In the genomic region with DNA sequence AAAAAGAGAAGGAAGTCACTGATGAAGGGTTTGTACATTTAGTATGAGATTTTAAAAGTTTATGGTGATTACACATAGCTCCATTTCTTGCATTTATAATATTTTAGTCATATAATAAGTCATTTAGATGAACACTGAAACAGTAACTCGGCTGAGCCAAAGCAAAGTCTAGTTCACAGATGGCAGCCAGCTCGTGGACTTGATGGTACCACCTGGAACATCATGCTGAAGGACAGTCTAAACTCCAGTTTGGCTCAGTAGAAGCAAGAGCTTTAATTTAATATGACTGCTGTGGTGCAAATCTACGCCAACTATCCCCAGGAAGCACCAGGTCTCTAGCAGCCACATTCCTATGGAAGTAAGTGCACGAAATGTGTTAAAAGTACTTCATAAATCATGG, we compare ENCODE assay signal across 18 cellular contexts. TPM values are rescaled to one million over a fixed set of nuclear protein-coding genes. Genes with fewer than 3 reads are reported as not detected.
DNase-seq lines count a peak whose midpoint lies in the region; ATAC-seq and TF ChIP-seq lines count a peak whose summit lies in the region.
"Had no signal": no experiment of that assay in that cellular context is flagged by ENCODE, and none has a peak within 500 bp of the region (broad histone marks: within the 10 kb centered on the region; RNA-seq: fewer than 3 reads in every experiment).

No MANE protein-coding gene starts in this region.

- H3K9me3 Mint-ChIP-seq in activated CD8-positive, alpha-beta T cell treated with anti-CD3 and anti-CD28 coated beads for 36 hours, result no peaks in the 10 kb centered on the region
- H3K9me3 Mint-ChIP-seq in activated CD8-positive, alpha-beta T cell treated with anti-CD3 and anti-CD28 coated beads, Interleukin-2, amount 10 ng/mL, durations not matched to agents 7 days and 5 days (ENCODE audit: insufficient read depth), result no peaks in the 10 kb centered on the region
- no peaks in the 10 kb centered on the region for H3K9me3 Mint-ChIP-seq in effector memory CD8-positive, alpha-beta T cell
- H3K9me3 Mint-ChIP-seq in stimulated activated naive CD8-positive, alpha-beta T cell treated with anti-CD3 and anti-CD28 coated beads, Interleukin-15, amount 100 ng/mL, for 72 hours, result no peaks in the 10 kb centered on the region
- H3K9me3 Mint-ChIP-seq in activated CD4-positive, alpha-beta T cell treated with anti-CD3 and anti-CD28 coated beads for 36 hours (ENCODE audit: low read depth), result no peaks in the 10 kb centered on the region

- no peak overlapping the region for H3K4me3 Mint-ChIP-seq in activated CD8-positive, alpha-beta T cell treated with anti-CD3 and anti-CD28 coated beads for 36 hours
- no peak overlapping the region for H3K4me3 Mint-ChIP-seq in activated CD8-positive, alpha-beta T cell treated with anti-CD3 and anti-CD28 coated beads, Interleukin-2, amount 10 ng/mL, durations not matched to agents 7 days and 5 days
- no peak overlapping the region for H3K4me3 Mint-ChIP-seq in effector memory CD8-positive, alpha-beta T cell
- no peak overlapping the region for H3K4me3 Mint-ChIP-seq in stimulated activated naive CD8-positive, alpha-beta T cell treated with anti-CD3 and anti-CD28 coated beads, Interleukin-15, amount 100 ng/mL, for 72 hours
- no peak overlapping the region for H3K4me3 Mint-ChIP-seq in activated CD4-positive, alpha-beta T cell treated with anti-CD3 and anti-CD28 coated beads for 36 hours
- H3K4me3 Mint-ChIP-seq: B cell had no signal

- CTCF ChIA-PET in activated CD8-positive, alpha-beta T cell treated with anti-CD3 and anti-CD28 coated beads for 36 hours (lab: Charles Lee), result interaction anchor here (1.2 to 1.6 kb wide), 2 partner anchors 9 to 40 kb away, joined by 3 to 4 read pairs; no protein-coding TSS in a partner anchor
- CTCF ChIA-PET in activated CD8-positive, alpha-beta T cell treated with anti-CD3 and anti-CD28 coated beads, Interleukin-2, amount 10 ng/mL, durations not matched to agents 7 days and 5 days (lab: Charles Lee), result interaction anchor here (0.7 to 1.2 kb wide), 2 partner anchors 9 to 406 kb away, joined by 3 read pairs; no protein-coding TSS in a partner anchor
- CTCF ChIA-PET in activated CD4-positive, alpha-beta T cell treated with anti-CD3 and anti-CD28 coated beads for 36 hours (lab: Charles Lee), result interaction anchor here (0.8 kb wide), 1 partner anchor 91 kb away, joined by 3 read pairs; no protein-coding TSS in a partner anchor

- peaks cover 39% of the 10 kb centered on the region for H3K36me3 Mint-ChIP-seq in activated CD8-positive, alpha-beta T cell treated with anti-CD3 and anti-CD28 coated beads for 36 hours (ENCODE audit: low read depth)
- peaks cover 44% of the 10 kb centered on the region for H3K36me3 Mint-ChIP-seq in activated CD8-positive, alpha-beta T cell treated with anti-CD3 and anti-CD28 coated beads, Interleukin-2, amount 10 ng/mL, durations not matched to agents 7 days and 5 days (ENCODE audit: low read depth)
- peaks cover 57% of the 10 kb centered on the region for H3K36me3 Mint-ChIP-seq in effector memory CD8-positive, alpha-beta T cell (ENCODE audit: insufficient read depth)
- peaks cover 35% of the 10 kb centered on the region for H3K36me3 Mint-ChIP-seq in activated CD4-positive, alpha-beta T cell treated with anti-CD3 and anti-CD28 coated beads for 36 hours (ENCODE audit: low read depth)

- peak overlapping the region; percentile 49 for H3K27ac Mint-ChIP-seq in activated CD8-positive, alpha-beta T cell treated with anti-CD3 and anti-CD28 coated beads for 36 hours
- no peak overlapping the region for H3K27ac Mint-ChIP-seq in activated CD8-positive, alpha-beta T cell treated with anti-CD3 and anti-CD28 coated beads, Interleukin-2, amount 10 ng/mL, durations not matched to agents 7 days and 5 days
- H3K27ac Mint-ChIP-seq in effector memory CD8-positive, alpha-beta T cell, result peak overlapping the region; percentile 47 to 62
- H3K27ac Mint-ChIP-seq in stimulated activated naive CD8-positive, alpha-beta T cell treated with anti-CD3 and anti-CD28 coated beads, Interleukin-15, amount 100 ng/mL, for 72 hours, result peak overlapping the region; percentile 13 to 83
- H3K27ac Mint-ChIP-seq in activated CD4-positive, alpha-beta T cell treated with anti-CD3 and anti-CD28 coated beads for 36 hours, result no peak overlapping the region
- H3K27ac Mint-ChIP-seq: B cell had no signal

- no peaks in the 10 kb centered on the region for H3K27me3 Mint-ChIP-seq in activated CD8-positive, alpha-beta T cell treated with anti-CD3 and anti-CD28 coated beads for 36 hours
- no peaks in the 10 kb centered on the region for H3K27me3 Mint-ChIP-seq in activated CD8-positive, alpha-beta T cell treated with anti-CD3 and anti-CD28 coated beads, Interleukin-2, amount 10 ng/mL, durations not matched to agents 7 days and 5 days (ENCODE audit: low read depth)
- H3K27me3 Mint-ChIP-seq in effector memory CD8-positive, alpha-beta T cell, result no peaks in the 10 kb centered on the region
- no peaks in the 10 kb centered on the region for H3K27me3 Mint-ChIP-seq in stimulated activated naive CD8-positive, alpha-beta T cell treated with anti-CD3 and anti-CD28 coated beads, Interleukin-15, amount 100 ng/mL, for 72 hours
- H3K27me3 Mint-ChIP-seq in activated CD4-positive, alpha-beta T cell treated with anti-CD3 and anti-CD28 coated beads for 36 hours, result no peaks in the 10 kb centered on the region
- H3K27me3 Mint-ChIP-seq: B cell had no signal

- no peak for ATAC-seq in activated CD8-positive, alpha-beta T cell treated with anti-CD3 and anti-CD28 coated beads for 36 hours
- no peak for ATAC-seq in activated CD8-positive, alpha-beta T cell treated with anti-CD3 and anti-CD28 coated beads, Interleukin-2, amount 10 ng/mL, durations not matched to agents 7 days and 5 days
- ATAC-seq in effector memory CD8-positive, alpha-beta T cell (replicated peaks), result no peak
- no peak for ATAC-seq in stimulated activated naive CD8-positive, alpha-beta T cell treated with anti-CD3 and anti-CD28 coated beads, Interleukin-15, amount 100 ng/mL, for 72 hours
- no peak for ATAC-seq in GM18498 (IDR thresholded peaks at IDR 0.05; ENCODE audit: unreplicated experiment)
- ATAC-seq in activated CD4-positive, alpha-beta T cell treated with anti-CD3 and anti-CD28 coated beads for 36 hours, result no peak

- peaks cover 21% of the 10 kb centered on the region for H3K4me1 Mint-ChIP-seq in activated CD8-positive, alpha-beta T cell treated with anti-CD3 and anti-CD28 coated beads for 36 hours (ENCODE audit: low read depth)
- peaks cover 6% of the 10 kb centered on the region for H3K4me1 Mint-ChIP-seq in activated CD8-positive, alpha-beta T cell treated with anti-CD3 and anti-CD28 coated beads, Interleukin-2, amount 10 ng/mL, durations not matched to agents 7 days and 5 days (ENCODE audit: low read depth)
- peaks cover 4 to 5% of the 10 kb centered on the region in 2 donors for H3K4me1 Mint-ChIP-seq in effector memory CD8-positive, alpha-beta T cell (ENCODE audit: low read depth in 2 of 2)
- H3K4me1 Mint-ChIP-seq in stimulated activated naive CD8-positive, alpha-beta T cell treated with anti-CD3 and anti-CD28 coated beads, Interleukin-15, amount 100 ng/mL, for 72 hours, result peaks cover 20% of the 10 kb centered on the region
- H3K4me1 Mint-ChIP-seq in activated CD4-positive, alpha-beta T cell treated with anti-CD3 and anti-CD28 coated beads for 36 hours, result peaks cover 13% of the 10 kb centered on the region
- H3K4me1 Mint-ChIP-seq: B cell had no signal

- POLR2A ChIA-PET in activated CD8-positive, alpha-beta T cell treated with anti-CD3 and anti-CD28 coated beads for 36 hours (lab: Charles Lee), result interaction anchor here (1.0 to 2.1 kb wide), 3 partner anchors 8 to 10 kb away, joined by 4 to 5 read pairs (median 5); no protein-coding TSS in a partner anchor
- POLR2A ChIA-PET in activated CD8-positive, alpha-beta T cell treated with anti-CD3 and anti-CD28 coated beads, Interleukin-2, amount 10 ng/mL, durations not matched to agents 7 days and 5 days (lab: Charles Lee), result no interaction called here
- POLR2A ChIA-PET in activated CD4-positive, alpha-beta T cell treated with anti-CD3 and anti-CD28 coated beads for 36 hours (lab: Charles Lee), result no interaction called here

- TF ChIP-seq CTCF in activated CD8-positive, alpha-beta T cell treated with anti-CD3 and anti-CD28 coated beads for 36 hours (IDR thresholded peaks at IDR 0.05), result no peak
- no peak for TF ChIP-seq CTCF in coronary artery (IDR thresholded peaks at IDR 0.05)

- no peak for DNase-seq in activated CD8-positive, alpha-beta T cell treated with anti-CD3 and anti-CD28 coated beads for 36 hours
- DNase-seq in activated CD8-positive, alpha-beta T cell treated with anti-CD3 and anti-CD28 coated beads, Interleukin-2, amount 10 ng/mL, durations not matched to agents 7 days and 5 days, result no peak
- DNase-seq in NCI-H1694 treated with DMSO at 0.1 percent for 48 hours (lab: John Stamatoyannopoulos, UW), result peak; percentile 33
- no peak for DNase-seq in effector memory CD8-positive, alpha-beta T cell
- DNase-seq in stimulated activated naive CD8-positive, alpha-beta T cell treated with anti-CD3 and anti-CD28 coated beads, Interleukin-15, amount 100 ng/mL, for 72 hours, result no peak
- no peak for DNase-seq in activated CD4-positive, alpha-beta T cell treated with anti-CD3 and anti-CD28 coated beads for 36 hours
- DNase-seq in coronary artery (ENCODE audit: low spot score), result no peak
- DNase-seq: 8988T, Caco-2, KG1, MV-4-11, NCI-H187 treated with DMSO at 0.1 percent for 48 hours, NCI-H2227 treated with DMSO at 0.1 percent for 48 hours, NCI-H526, PC-9 had no signal

- no peak overlapping the region for H3K27ac ChIP-seq in coronary artery
- H3K27ac ChIP-seq: PC-9 had no signal

- no peak overlapping the region for H3K4me3 ChIP-seq in coronary artery
- H3K4me3 ChIP-seq: GM12878, PC-9 had no signal

- intact Hi-C loops in activated CD8-positive, alpha-beta T cell treated with anti-CD3 and anti-CD28 coated beads for 36 hours (cut with micrococcal nuclease), result no loop called here
- intact Hi-C loops in activated CD4-positive, alpha-beta T cell treated with anti-CD3 and anti-CD28 coated beads for 36 hours (cut with DNase I, micrococcal nuclease), result no loop called here

RNA-seq across cellular contexts. Expression of gene SRI, which starts 16.4 kb away (rescaled TPM):
- total RNA-seq in activated CD8-positive, alpha-beta T cell treated with anti-CD3 and anti-CD28 coated beads for 36 hours, result 100 to 1,000 TPM; 169 TPM
- total RNA-seq in activated CD8-positive, alpha-beta T cell treated with anti-CD3 and anti-CD28 coated beads, Interleukin-2, amount 10 ng/mL, durations not matched to agents 7 days and 5 days, result 100 to 1,000 TPM; 110 to 117 TPM
- 100 to 1,000 TPM; 157 to 193 TPM for total RNA-seq in activated CD4-positive, alpha-beta T cell treated with anti-CD3 and anti-CD28 coated beads for 36 hours

Comparison
In these comparisons a context has a peak if more than half of its experiments do, and no peak if none do; other contexts are left out.
1. H3K27ac Mint-ChIP-seq: peak in activated CD8-positive, alpha-beta T cell treated with anti-CD3 and anti-CD28 coated beads for 36 hours (single experiment), effector memory CD8-positive, alpha-beta T cell (2 of 2) and stimulated activated naive CD8-positive, alpha-beta T cell treated with anti-CD3 and anti-CD28 coated beads, Interleukin-15, amount 100 ng/mL, for 72 hours (2 of 2); none in activated CD8-positive, alpha-beta T cell treated with anti-CD3 and anti-CD28 coated beads, Interleukin-2, amount 10 ng/mL, durations not matched to agents 7 days and 5 days (single experiment) and activated CD4-positive, alpha-beta T cell treated with anti-CD3 and anti-CD28 coated beads for 36 hours (single experiment).